Comparison of ENCODE assay signal across 1 cellular context in genomic region chr1:246587606-246588005, GRCh38.
TF ChIP-seq lines count a peak whose summit lies in the region.

No MANE protein-coding gene starts in this region.

TF ChIP-seq in SK-N-SH, 30 proteins besides CTCF, POLR2A, EP300 and RAD21 (continued from another document):
- no peak; the same call in 1 of the 2 replicates for TF ChIP-seq POLR2AphosphoS5 (IDR thresholded peaks at IDR 0.05; ENCODE audit: low read depth, low read length)
- TF ChIP-seq USF2 (IDR thresholded peaks at IDR 0.05; ENCODE audit: borderline replicate concordance, low read depth, low read length): no peak
- no peak for TF ChIP-seq NFIC (IDR thresholded peaks at IDR 0.05; ENCODE audit: borderline replicate concordance)
- peak; percentile 39; the same call in 1 of the 2 replicates for TF ChIP-seq JUND (IDR thresholded peaks at IDR 0.05)
- no peak for TF ChIP-seq RXRA (IDR thresholded peaks at IDR 0.05; ENCODE audit: borderline replicate concordance, low read depth)
- TF ChIP-seq MXI1 (IDR thresholded peaks at IDR 0.05; ENCODE audit: low read depth, low read length): no peak
- TF ChIP-seq IRF3 (IDR thresholded peaks at IDR 0.05; ENCODE audit: low read depth, low read length): no peak
- peak; percentile 67 for TF ChIP-seq PBX3 (IDR thresholded peaks at IDR 0.05)
- TF ChIP-seq RFX5 (IDR thresholded peaks at IDR 0.05; ENCODE audit: low read length): no peak
- TF ChIP-seq ELF1 (IDR thresholded peaks at IDR 0.05): no peak
- no peak for TF ChIP-seq GATA2 (CRISPR knock-in tag; IDR thresholded peaks at IDR 0.05)
- no peak for TF ChIP-seq EZH2phosphoT487 (IDR thresholded peaks at IDR 0.05; ENCODE audit: borderline replicate concordance, low read depth)
- no peak for TF ChIP-seq GABPA (IDR thresholded peaks at IDR 0.05; ENCODE audit: low read depth)
- no peak for TF ChIP-seq TAF1 (IDR thresholded peaks at IDR 0.05; ENCODE audit: borderline replicate concordance, low read depth, low read length)
- TF ChIP-seq FOSL2 (IDR thresholded peaks at IDR 0.05; ENCODE audit: borderline replicate concordance, low read depth): peak; percentile 66; the same call in 1 of the 2 replicates
- TF ChIP-seq SMC3 (IDR thresholded peaks at IDR 0.05; ENCODE audit: low read depth, low read length): no peak
- TF ChIP-seq NRF1 (IDR thresholded peaks at IDR 0.05; ENCODE audit: low read depth, low read length): no peak
- no peak for TF ChIP-seq FOXM1 (IDR thresholded peaks at IDR 0.05; ENCODE audit: low read depth)
- peak; percentile 28; the same call in 1 of the 2 replicates for TF ChIP-seq MEF2A (IDR thresholded peaks at IDR 0.05; ENCODE audit: borderline replicate concordance, low read depth)
- peak; percentile 50 for TF ChIP-seq TCF12 (IDR thresholded peaks at IDR 0.05)
